Comparison of ENCODE assay signal across 8 cellular contexts in the genomic region with DNA sequence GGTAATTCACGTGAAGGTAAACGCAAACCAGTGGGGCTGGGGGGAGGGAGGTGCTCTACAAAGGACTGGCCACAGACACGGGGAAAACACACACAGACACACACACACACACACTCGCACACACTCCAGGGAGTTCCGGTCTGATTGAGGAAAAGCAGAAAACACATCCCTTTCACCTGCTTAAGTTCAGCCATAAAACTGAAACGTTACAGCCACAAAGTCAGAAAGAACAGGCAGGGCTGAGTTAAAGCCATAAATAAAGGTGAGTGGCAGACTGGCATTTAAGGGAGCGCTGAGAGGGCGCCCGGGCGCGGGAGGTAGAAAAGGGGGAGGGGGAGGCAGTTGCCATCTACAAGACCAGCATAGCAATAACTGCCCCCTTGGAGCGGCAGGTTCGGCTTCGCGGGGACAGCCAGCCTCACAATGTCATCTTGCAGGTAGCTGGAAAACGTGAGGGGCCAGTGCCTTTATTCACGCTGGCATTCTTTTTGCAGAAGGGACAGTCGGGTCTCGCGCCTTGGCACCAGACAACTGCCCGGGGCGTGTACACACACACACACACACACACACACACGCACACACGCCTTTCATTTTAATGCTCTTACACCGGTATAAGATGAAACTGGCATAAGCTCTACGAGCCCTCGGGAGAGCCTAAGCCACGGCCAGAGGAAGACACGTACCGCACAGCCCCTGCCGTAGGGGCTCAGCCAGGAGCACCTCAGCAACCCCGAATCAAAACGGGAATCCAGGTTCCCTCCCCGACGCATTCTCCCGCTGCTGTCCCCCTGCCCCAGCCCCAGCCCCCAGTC. TPM values are rescaled to one million over a fixed set of nuclear protein-coding genes. Genes with fewer than 3 reads are reported as not detected.
DNase-seq lines count a peak whose midpoint lies in the region; ATAC-seq and TF ChIP-seq lines count a peak whose summit lies in the region.

No MANE protein-coding gene starts in this region.

- ATAC-seq in GM19463 (IDR thresholded peaks at IDR 0.05; ENCODE audit: unreplicated experiment) = no peak

- peak overlapping the region; percentile 94 for H3K4me3 Mint-ChIP-seq in activated CD4-positive, alpha-beta memory T cell treated with anti-CD3 and anti-CD28 coated beads, Interleukin-2, amount 10 ng/mL, durations not matched to agents 7 days and 5 days

- peaks cover 8% of the 10 kb centered on the region for H3K36me3 Mint-ChIP-seq in activated CD4-positive, alpha-beta memory T cell treated with anti-CD3 and anti-CD28 coated beads, Interleukin-2, amount 10 ng/mL, durations not matched to agents 7 days and 5 days (ENCODE audit: low read depth)

- no peak for TF ChIP-seq CTCF in GM10266 (IDR thresholded peaks at IDR 0.05; ENCODE audit: control insufficient read depth, insufficient read depth, low read depth, missing control alignments)

- peak overlapping the region; percentile 85 for H3K27ac Mint-ChIP-seq in activated CD4-positive, alpha-beta memory T cell treated with anti-CD3 and anti-CD28 coated beads, Interleukin-2, amount 10 ng/mL, durations not matched to agents 7 days and 5 days

- peaks cover 48% of the 10 kb centered on the region for H3K4me1 Mint-ChIP-seq in activated CD4-positive, alpha-beta memory T cell treated with anti-CD3 and anti-CD28 coated beads, Interleukin-2, amount 10 ng/mL, durations not matched to agents 7 days and 5 days

- no peaks in the 10 kb centered on the region for H3K9me3 Mint-ChIP-seq in activated CD4-positive, alpha-beta memory T cell treated with anti-CD3 and anti-CD28 coated beads, Interleukin-2, amount 10 ng/mL, durations not matched to agents 7 days and 5 days

- peak; percentile 42 for DNase-seq in GM10266 (ENCODE audit: extremely low spot score)
- peak; percentile 81 for DNase-seq in NCI-H2107 treated with DMSO at 0.1 percent for 48 hours (lab: John Stamatoyannopoulos, UW; ENCODE audit: unreplicated experiment)
- peak; percentile 58 for DNase-seq in activated CD4-positive, alpha-beta memory T cell treated with anti-CD3 and anti-CD28 coated beads, Interleukin-2, amount 10 ng/mL, durations not matched to agents 7 days and 5 days
- peak; percentile 47 for DNase-seq in effector CD8-positive, alpha-beta T cell (lab: John Stamatoyannopoulos, UW)
- peak; percentile 64 for DNase-seq in stimulated activated CD8-positive, alpha-beta memory T cell treated with anti-CD3 and anti-CD28 coated beads, Interleukin-4, amount 100 ng/mL, for 48 hours
- DNase-seq in 8988T = no peak

- H3K27ac ChIP-seq in mesodermal cell (ENCODE audit: low read depth, low read length, severe bottlenecking) = no peak overlapping the region

- no peaks in the 10 kb centered on the region for H3K27me3 Mint-ChIP-seq in activated CD4-positive, alpha-beta memory T cell treated with anti-CD3 and anti-CD28 coated beads, Interleukin-2, amount 10 ng/mL, durations not matched to agents 7 days and 5 days

- H3K9me3 ChIP-seq in mesodermal cell (ENCODE audit: control insufficient read depth, low read length) = no peaks in the 10 kb centered on the region

- peaks cover 7% of the 10 kb centered on the region for H3K4me1 ChIP-seq in mesodermal cell (ENCODE audit: control insufficient read depth, insufficient read depth, low read length, poor library complexity, severe bottlenecking)

- CTCF ChIA-PET in activated CD4-positive, alpha-beta memory T cell treated with anti-CD3 and anti-CD28 coated beads, Interleukin-2, amount 10 ng/mL, durations not matched to agents 7 days and 5 days (lab: Charles Lee) = interaction anchor here (0.6 to 3.2 kb wide), 5 partner anchors 32 to 294 kb away, joined by 3 to 16 read pairs (median 11); no protein-coding TSS in a partner anchor

- 0% methylated on average over 21 to 22 of the region's 36 CpGs for WGBS in mesodermal cell (ENCODE audit: insufficient coverage in 2 of 2), 2 experiments

- POLR2A ChIA-PET in activated CD4-positive, alpha-beta memory T cell treated with anti-CD3 and anti-CD28 coated beads, Interleukin-2, amount 10 ng/mL, durations not matched to agents 7 days and 5 days (lab: Charles Lee) = interaction anchor here (0.7 to 3.4 kb wide), 11 partner anchors 18 to 1492 kb away, joined by 3 to 19 read pairs (median 3); a partner anchor contains a TSS

- no peaks in the 10 kb centered on the region for H3K36me3 ChIP-seq in mesodermal cell (ENCODE audit: control insufficient read depth, insufficient read depth, low read length)

- peak overlapping the region; percentile 65 for H3K4me3 ChIP-seq in mesodermal cell (ENCODE audit: extremely low read depth, insufficient read depth, low read length, poor library complexity, severe bottlenecking)

RNA-seq across cellular contexts. Expression of a gene that starts 0.9 kb away (rescaled TPM):
- total RNA-seq in activated CD4-positive, alpha-beta memory T cell treated with anti-CD3 and anti-CD28 coated beads, Interleukin-2, amount 10 ng/mL, durations not matched to agents 7 days and 5 days = 10 to 100 TPM; 57.6 to 61.7 TPM
- 61.9 TPM for polyA plus RNA-seq in mesodermal cell (2013, experiment 1 of 2)
- polyA plus RNA-seq in mesodermal cell (2013, experiment 2 of 2) = 40.1 TPM
